Comparison of ENCODE assay signal across 8 cellular contexts in genomic region chr2:232502901-232503791, GRCh38. TPM values are rescaled to one million over a fixed set of nuclear protein-coding genes. Genes with fewer than 3 reads are reported as not detected.
DNase-seq lines count a peak whose midpoint lies in the region; ATAC-seq and TF ChIP-seq lines count a peak whose summit lies in the region.

No MANE protein-coding gene starts in this region.

- H3K4me1 ChIP-seq in ACC112 (ENCODE audit: control insufficient read depth, insufficient read depth, low read length, unreplicated experiment) (peaks cover 2% of the 10 kb centered on the region), right cardiac atrium (ENCODE audit: control insufficient read depth, insufficient read depth, low read length) (no peaks in the 10 kb centered on the region), sigmoid colon (peaks cover 0 to 21% (median 21%) of the 10 kb centered on the region in 4 donors)

- TF ChIP-seq EP300 in sigmoid colon (IDR thresholded peaks at IDR 0.05) = no peak

- peak; percentile 20 for ATAC-seq in activated naive CD8-positive, alpha-beta T cell treated with anti-CD3 and anti-CD28 coated beads, Interleukin-2, amount 50 U/mL, for 24 hours
- peak; percentile 72 to 75 for ATAC-seq in right cardiac atrium
- ATAC-seq in HG02884 (IDR thresholded peaks at IDR 0.05; ENCODE audit: unreplicated experiment) = no peak

- H3K27ac Mint-ChIP-seq in activated naive CD8-positive, alpha-beta T cell treated with anti-CD3 and anti-CD28 coated beads, Interleukin-2, amount 50 U/mL, for 24 hours = no peak overlapping the region
- no peak overlapping the region for H3K27ac Mint-ChIP-seq in CD14-positive monocyte

- H3K36me3 Mint-ChIP-seq in activated naive CD8-positive, alpha-beta T cell treated with anti-CD3 and anti-CD28 coated beads, Interleukin-2, amount 50 U/mL, for 24 hours (ENCODE audit: low read depth) = no peaks in the 10 kb centered on the region
- H3K36me3 Mint-ChIP-seq in CD14-positive monocyte = no peaks in the 10 kb centered on the region

- peaks cover 37% of the 10 kb centered on the region for H3K27me3 Mint-ChIP-seq in activated naive CD8-positive, alpha-beta T cell treated with anti-CD3 and anti-CD28 coated beads, Interleukin-2, amount 50 U/mL, for 24 hours
- peaks cover 46 to 75% (median 59%) of the 10 kb centered on the region in 3 donors for H3K27me3 Mint-ChIP-seq in CD14-positive monocyte (ENCODE audit: low read depth in 3 of 3)

- H3K4me3 Mint-ChIP-seq in activated naive CD8-positive, alpha-beta T cell treated with anti-CD3 and anti-CD28 coated beads, Interleukin-2, amount 50 U/mL, for 24 hours = peak overlapping the region; percentile 65
- H3K4me3 Mint-ChIP-seq in CD14-positive monocyte = peak overlapping the region in 1 of 2 donors; percentile 69

- H3K9me3 Mint-ChIP-seq in activated naive CD8-positive, alpha-beta T cell treated with anti-CD3 and anti-CD28 coated beads, Interleukin-2, amount 50 U/mL, for 24 hours = no peaks in the 10 kb centered on the region
- H3K9me3 Mint-ChIP-seq in CD14-positive monocyte = peaks cover 0 to 6% (median 0%) of the 10 kb centered on the region in 7 donors

- peak overlapping the region; percentile 55 for H3K4me3 ChIP-seq in ACC112 (ENCODE audit: low read depth, low read length)
- H3K4me3 ChIP-seq in right cardiac atrium (ENCODE audit: low read length) = peak overlapping the region; percentile 51
- peak overlapping the region; percentile 44 to 63 (median 56) for H3K4me3 ChIP-seq in sigmoid colon

- H3K36me3 ChIP-seq in ACC112 (ENCODE audit: insufficient read depth, low read length) = no peaks in the 10 kb centered on the region
- no peaks in the 10 kb centered on the region for H3K36me3 ChIP-seq in sigmoid colon

- TF ChIP-seq CTCF in sigmoid colon (IDR thresholded peaks at IDR 0.05) (no peak), CD14-positive monocyte (IDR thresholded peaks at IDR 0.05) (no peak)

- TF ChIP-seq POLR2A in sigmoid colon (IDR thresholded peaks at IDR 0.05) = no peak

- H3K27me3 ChIP-seq in ACC112 (ENCODE audit: insufficient read depth, low read length) (peaks cover 70% of the 10 kb centered on the region), right cardiac atrium (ENCODE audit: control insufficient read depth, insufficient read depth) (no peaks in the 10 kb centered on the region), sigmoid colon (peaks cover 0 to 30% (median 5%) of the 10 kb centered on the region in 3 donors)

- DNase-seq in NCI-H748 (lab: John Stamatoyannopoulos, UW; ENCODE audit: unreplicated experiment) (peak; percentile 68), right cardiac atrium (peak; percentile 60 to 79 (median 79)), sigmoid colon (no peak), COR-L47 (lab: John Stamatoyannopoulos, UW) (no peak), CD14-positive monocyte (ENCODE audit: low spot score) (no peak)
- peak; percentile 48 for DNase-seq in activated naive CD8-positive, alpha-beta T cell treated with anti-CD3 and anti-CD28 coated beads, Interleukin-2, amount 50 U/mL, for 24 hours

- H3K4me1 Mint-ChIP-seq in activated naive CD8-positive, alpha-beta T cell treated with anti-CD3 and anti-CD28 coated beads, Interleukin-2, amount 50 U/mL, for 24 hours = peaks cover 14% of the 10 kb centered on the region
- H3K4me1 Mint-ChIP-seq in CD14-positive monocyte = peaks cover 2% of the 10 kb centered on the region

- H2AFZ ChIP-seq in ACC112 (ENCODE audit: low read length, unreplicated experiment) = no peak overlapping the region

- H3K9me3 ChIP-seq in right cardiac atrium (ENCODE audit: control insufficient read depth, low read length) (no peaks in the 10 kb centered on the region), sigmoid colon (no peaks in the 10 kb centered on the region)

- H3K27ac ChIP-seq in ACC112 (ENCODE audit: low read depth, low read length) (no peak overlapping the region), right cardiac atrium (ENCODE audit: low read length) (no peak overlapping the region), sigmoid colon (peak overlapping the region in 1 of 4 donors; percentile 64)

- H3K79me2 ChIP-seq in ACC112 (ENCODE audit: control insufficient read depth, insufficient read depth, low read length, unreplicated experiment) = no peaks in the 10 kb centered on the region

- WGBS in right cardiac atrium = 1% methylated on average over 75 of the region's 76 CpGs
- 1 to 2% methylated on average over 75 of the region's 76 CpGs for WGBS in sigmoid colon, 2 donors

- intact Hi-C loops in right cardiac atrium (cut with DNase I) (no loop called here), sigmoid colon (cut with DNase I) (loop anchor here (2.0 kb wide), 1 partner anchor 750 kb away; no protein-coding TSS in a partner anchor), CD14-positive monocyte (cut with micrococcal nuclease) (no loop called here)

RNA-seq across cellular contexts. Expression of gene ECEL1, which starts 15.5 kb away (rescaled TPM):
- under 1 TPM in 1 of 4 donors, not detected in 3; 0.25 TPM for total RNA-seq in right cardiac atrium
- polyA plus RNA-seq in right cardiac atrium = 0.05 TPM
- total RNA-seq in sigmoid colon = 1 to 10 TPM in 2 of 4 donors, under 1 TPM in 2; 0.16 to 6.1 (median 1.0) TPM
- under 1 TPM in 1 of 3 donors, not detected in 2; 0.61 TPM for polyA plus RNA-seq in sigmoid colon
- not detected for polyA plus RNA-seq in CD14-positive monocyte

RNA-seq across cellular contexts. Expression of gene PRSS56, which starts 17.0 kb away (rescaled TPM):
- under 1 TPM in 1 of 4 donors, not detected in 3; 0.11 TPM for total RNA-seq in right cardiac atrium
- polyA plus RNA-seq in right cardiac atrium = 0.05 TPM
- total RNA-seq in sigmoid colon = not detected
- polyA plus RNA-seq in sigmoid colon = not detected
- not detected for polyA plus RNA-seq in CD14-positive monocyte

RNA-seq across cellular contexts. Expression of gene CHRND, which starts 22.8 kb away (rescaled TPM):
- under 1 TPM in 1 of 4 donors, not detected in 3; 0.53 TPM for total RNA-seq in right cardiac atrium
- polyA plus RNA-seq in right cardiac atrium = 0.09 TPM
- not detected for total RNA-seq in sigmoid colon
- polyA plus RNA-seq in sigmoid colon = not detected
- polyA plus RNA-seq in CD14-positive monocyte = not detected

RNA-seq across cellular contexts. Expression of gene CHRNG, which starts 36.3 kb away (rescaled TPM):
- total RNA-seq in right cardiac atrium (not detected), sigmoid colon (not detected)
- polyA plus RNA-seq in right cardiac atrium (not detected), sigmoid colon (not detected), CD14-positive monocyte (not detected)

RNA-seq across cellular contexts. Expression of gene ALPI, which starts 47.2 kb away (rescaled TPM):
- total RNA-seq in right cardiac atrium = not detected
- not detected for polyA plus RNA-seq in right cardiac atrium
- not detected for total RNA-seq in sigmoid colon
- 10 to 100 TPM in 1 of 3 donors, 1 to 10 TPM in 2; 5.3 to 10.2 (median 7.2) TPM for polyA plus RNA-seq in sigmoid colon
- not detected for polyA plus RNA-seq in CD14-positive monocyte

Comparison
In these comparisons a context has a peak if more than half of its experiments do, and no peak if none do; other contexts are left out.
1. DNase-seq: peak in NCI-H748 (single experiment), activated naive CD8-positive, alpha-beta T cell treated with anti-CD3 and anti-CD28 coated beads, Interleukin-2, amount 50 U/mL, for 24 hours (single experiment) and right cardiac atrium (3 of 3); none in sigmoid colon (single experiment), COR-L47 (single experiment) and CD14-positive monocyte (single experiment).
2. Peak in every context shown above with its lines, with median percentiles within 50 percentile points of each other: H3K4me3 ChIP-seq.